19 cellular contexts compared by ENCODE assay signal in the genomic region with DNA sequence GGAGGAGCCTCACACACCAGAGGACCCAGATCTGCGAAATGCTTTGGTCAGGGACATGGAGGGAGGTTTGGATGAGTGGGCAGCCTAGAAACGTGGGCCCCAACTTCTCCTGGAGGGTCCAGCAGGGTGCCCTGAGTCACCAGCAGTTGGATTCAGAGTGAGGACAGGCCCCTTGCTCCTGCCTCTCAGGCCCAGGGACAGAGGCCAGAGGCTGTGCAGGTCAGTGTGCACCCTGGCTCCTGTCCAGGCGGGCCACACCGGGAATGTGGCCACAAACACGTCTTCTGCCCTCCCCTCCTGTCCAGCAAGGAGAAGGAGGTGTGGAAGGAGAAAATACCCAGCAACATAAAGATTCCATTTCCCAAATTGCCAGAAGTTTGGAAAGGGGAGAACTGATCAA. TPM values are rescaled to one million over a fixed set of nuclear protein-coding genes. Genes with fewer than 3 reads are reported as not detected.
DNase-seq lines count a peak whose midpoint lies in the region; ATAC-seq and TF ChIP-seq lines count a peak whose summit lies in the region.
"Had no signal": no experiment of that assay in that cellular context is flagged by ENCODE, and none has a peak within 500 bp of the region (broad histone marks: within the 10 kb centered on the region; RNA-seq: fewer than 3 reads in every experiment).

No MANE protein-coding gene starts in this region.

- H3K27me3 ChIP-seq in A673 (replicated peaks; ENCODE audit: insufficient read depth, low read depth, low read length, poor library complexity) (no peaks in the 10 kb centered on the region), neuronal stem cell (ENCODE audit: control insufficient read depth in 3 of 3, insufficient read depth in 3 of 3, low read depth in 1 of 3, low read length in 3 of 3) (no peaks in the 10 kb centered on the region)

- no CpG with 5 or more reads among the region's 5 CpGs for WGBS in neuronal stem cell (ENCODE audit: extremely low coverage in 2 of 2, insufficient read length in 2 of 2, insufficient replicate concordance in 1 of 2), 2 donors

- TF ChIP-seq CTCF in A673 (conservative IDR thresholded peaks at IDR 0.05; ENCODE audit: low read depth, low read length) (no peak), CD14-positive monocyte (IDR thresholded peaks at IDR 0.05) (no peak), chondrocyte (IDR thresholded peaks at IDR 0.05) (no peak)

- no peak overlapping the region for H2BK120ac ChIP-seq in neuronal stem cell (ENCODE audit: low read depth, low read length)

- H3K9ac ChIP-seq in neuronal stem cell (ENCODE audit: low read depth, low read length, poor library complexity), result no peak overlapping the region

- no peak for ATAC-seq in HG03521 (IDR thresholded peaks at IDR 0.05; ENCODE audit: unreplicated experiment)
- ATAC-seq: SK-N-SH treated with all-trans-retinoic acid at 6 μM for 48 hours had no signal

- peak overlapping the region; percentile 52 for H3K27ac ChIP-seq in A673 (ENCODE audit: low read depth, low read length, poor library complexity, severe bottlenecking)
- H3K27ac ChIP-seq in neuronal stem cell (replicated peaks; ENCODE audit: low read length), result no peak overlapping the region

- H3K27ac Mint-ChIP-seq in CD14-positive monocyte (peak overlapping the region in 4 of 7 donors; percentile 7 to 73 (median 30)), chondrocyte (ENCODE audit: unreplicated experiment) (peak overlapping the region; percentile 22)

- H3K4me3 ChIP-seq in A673 (ENCODE audit: low read depth, low read length, poor library complexity, severe bottlenecking), result no peak overlapping the region
- no peak overlapping the region for H3K4me3 ChIP-seq in neuronal stem cell (ENCODE audit: low read length in 2 of 2)
- H3K4me3 ChIP-seq: HAP-1 had no signal

- H3K27me3 Mint-ChIP-seq in CD14-positive monocyte (ENCODE audit: low read depth in 3 of 3) (peaks cover 0 to 5% (median 0%) of the 10 kb centered on the region in 3 donors), chondrocyte (ENCODE audit: low read depth) (no peaks in the 10 kb centered on the region)
- H3K27me3 Mint-ChIP-seq: CD4-positive, CD25-positive, alpha-beta regulatory T cell had no signal

- H2AFZ ChIP-seq in neuronal stem cell (ENCODE audit: low read length), result no peak overlapping the region

- peaks cover 3% of the 10 kb centered on the region for H3K79me1 ChIP-seq in neuronal stem cell (ENCODE audit: low read depth, low read length)

- H3K23ac ChIP-seq in neuronal stem cell (ENCODE audit: low read depth, low read length, poor library complexity), result no peak overlapping the region

- POLR2A ChIA-PET in A673 (lab: Charles Lee; ENCODE audit: low non-redundant PET), result no interaction called here

- H3K18ac ChIP-seq in neuronal stem cell (ENCODE audit: low read length), result peak overlapping the region; percentile 15

- H3K4me3 Mint-ChIP-seq in CD14-positive monocyte, result no peak overlapping the region
- H3K4me3 Mint-ChIP-seq in chondrocyte (ENCODE audit: unreplicated experiment), result no peak overlapping the region

- no peak overlapping the region for H3K4me2 ChIP-seq in neuronal stem cell (ENCODE audit: insufficient read depth, low read length, poor library complexity, severe bottlenecking)

- CTCF ChIA-PET in A673 (lab: Charles Lee), result no interaction called here

- H2BK12ac ChIP-seq in neuronal stem cell (ENCODE audit: low read length), result no peak overlapping the region

- no peak overlapping the region for H2BK5ac ChIP-seq in neuronal stem cell (ENCODE audit: low read length)

- H3K9me3 ChIP-seq in A673 (ENCODE audit: low read depth, low read length, poor library complexity, severe bottlenecking) (no peaks in the 10 kb centered on the region), neuronal stem cell (replicated peaks in 1 of 2; ENCODE audit: control insufficient read depth in 2 of 2, insufficient read depth in 1 of 2, low read depth in 1 of 2, low read length in 2 of 2) (no peaks in the 10 kb centered on the region)
- H3K9me3 ChIP-seq: HAP-1 had no signal

- no TSS peak for BruUV-seq in A673 (replicated peaks; lab: Mats Ljungman, UMichigan)

- DNase-seq in A673 (ENCODE audit: low spot score) (no peak), CD14-positive monocyte (ENCODE audit: low spot score) (no peak), chondrocyte (ENCODE audit: low spot score) (no peak), neuronal stem cell (ENCODE audit: low spot score) (no peak), retina (no peak)
- DNase-seq in activated CD8-positive, alpha-beta memory T cell treated with anti-CD3 and anti-CD28 coated beads for 24 hours, result no peak
- no peak for DNase-seq in stimulated activated CD4-positive, alpha-beta T cell treated with anti-CD3 and anti-CD28 coated beads, Interleukin-2, amount 100 ng/mL, for 24 hours
- DNase-seq: ACHN; CD4-positive, CD25-positive, alpha-beta regulatory T cell; COR-L47; DMS 273 treated with DMSO at 0.1 percent for 48 hours; KBM-7; NCI-H1105; NCI-H1694 treated with DMSO at 0.1 percent for 48 hours; NK-92 treated with Interleukin-12 subunit alpha and Interleukin-12 subunit beta, amount 100 ng/mL, for 24 hours; SHP77 treated with DMSO at 0.1 percent for 48 hours had no signal

- H3K4me1 ChIP-seq in A673 (ENCODE audit: insufficient read depth, low read length, poor library complexity, severe bottlenecking), result peaks cover 84% of the 10 kb centered on the region
- peaks cover 0 to 4% of the 10 kb centered on the region in 2 donors for H3K4me1 ChIP-seq in neuronal stem cell (ENCODE audit: control insufficient read depth in 2 of 2, insufficient read depth in 1 of 2, low read depth in 1 of 2, low read length in 2 of 2)
- H3K4me1 ChIP-seq: HAP-1 had no signal

- H4K8ac ChIP-seq in neuronal stem cell (ENCODE audit: low read depth, low read length), result no peak overlapping the region

- H3K36me3 Mint-ChIP-seq in CD14-positive monocyte (peaks cover 36 to 68% of the 10 kb centered on the region in 2 donors), chondrocyte (ENCODE audit: low read depth) (peaks cover 10% of the 10 kb centered on the region)

- H3K14ac ChIP-seq in neuronal stem cell (ENCODE audit: low read length), result peak overlapping the region; percentile 1

- intact Hi-C loops in A673 (cut with micrococcal nuclease; ENCODE audit: unreplicated experiment) (no loop called here), CD14-positive monocyte (cut with micrococcal nuclease) (no loop called here)

- H3K4me1 Mint-ChIP-seq in CD14-positive monocyte, result peaks cover 42% of the 10 kb centered on the region
- peaks cover 36% of the 10 kb centered on the region for H3K4me1 Mint-ChIP-seq in chondrocyte (ENCODE audit: low read depth)

- H3K36me3 ChIP-seq in A673 (ENCODE audit: insufficient read depth, low read length, poor library complexity, severe bottlenecking) (peaks cover 62% of the 10 kb centered on the region), neuronal stem cell (replicated peaks in 1 of 2; ENCODE audit: control insufficient read depth in 2 of 2, insufficient read depth in 2 of 2, low read length in 2 of 2) (peaks cover 2 to 3% of the 10 kb centered on the region in 2 donors)
- H3K36me3 ChIP-seq: HAP-1 had no signal

- H4K91ac ChIP-seq in neuronal stem cell (ENCODE audit: low read depth, low read length, poor library complexity), result no peak overlapping the region

- no peak overlapping the region for H3K4ac ChIP-seq in neuronal stem cell (ENCODE audit: low read length)

- H2BK15ac ChIP-seq in neuronal stem cell (ENCODE audit: low read length), result no peak overlapping the region

- H2AK5ac ChIP-seq in neuronal stem cell (ENCODE audit: low read depth, low read length), result no peak overlapping the region

- no peaks in the 10 kb centered on the region for H3K9me3 Mint-ChIP-seq in CD14-positive monocyte
- H3K9me3 Mint-ChIP-seq in chondrocyte (ENCODE audit: low read depth), result no peaks in the 10 kb centered on the region
- H3K9me3 Mint-ChIP-seq: CD4-positive, CD25-positive, alpha-beta regulatory T cell had no signal

RNA-seq across cellular contexts. Expression of a gene that starts 19.4 kb away (rescaled TPM):
- 135 TPM in 2 replicates for total RNA-seq in A673 (2021)
- polyA plus RNA-seq in CD14-positive monocyte, result 1 to 10 TPM; 2.4 to 3.5 TPM
- 25.8 to 43.5 TPM (median 42.9 TPM) in 3 replicates for total RNA-seq in chondrocyte
- polyA plus RNA-seq in neuronal stem cell (2013, experiment 1 of 2), result 18.1 TPM
- 18.9 TPM for polyA plus RNA-seq in neuronal stem cell (2013, experiment 2 of 2)
